Comparison of ENCODE assay signal across 8 cellular contexts in genomic region chr13:97367427-97367826, GRCh38.
DNase-seq lines count a peak whose midpoint lies in the region; ATAC-seq and TF ChIP-seq lines count a peak whose summit lies in the region.

No MANE protein-coding gene starts in this region.

- peaks cover 0 to 26% of the 10 kb centered on the region in 2 donors for H3K36me3 ChIP-seq in adrenal gland (replicated peaks in 1 of 2)
- H3K36me3 ChIP-seq in kidney epithelial cell (ENCODE audit: control insufficient read depth, insufficient read depth, low read length): no peaks in the 10 kb centered on the region

- H3K4me1 ChIP-seq in adrenal gland (replicated peaks in 1 of 2): peaks cover 9 to 30% of the 10 kb centered on the region in 2 donors

- no peak for TF ChIP-seq CTCF in adrenal gland (IDR thresholded peaks at IDR 0.05)
- no peak for TF ChIP-seq CTCF in kidney epithelial cell (IDR thresholded peaks at IDR 0.05; ENCODE audit: insufficient read depth, low read length, poor library complexity, severe bottlenecking)
- TF ChIP-seq CTCF in GM10248 (IDR thresholded peaks at IDR 0.05; ENCODE audit: control extremely low read depth, extremely low read depth, low read depth, missing control alignments): no peak

- 35 to 48% (median 40%) methylated on average over 8 of the region's 8 CpGs for WGBS in adrenal gland, 4 donors

- no peak for TF ChIP-seq POLR2A in adrenal gland (IDR thresholded peaks at IDR 0.05)

- no peaks in the 10 kb centered on the region for H3K27me3 ChIP-seq in adrenal gland
- no peaks in the 10 kb centered on the region for H3K27me3 ChIP-seq in kidney epithelial cell (ENCODE audit: control insufficient read depth, insufficient read depth, low read length)

- ATAC-seq in GM21529 (IDR thresholded peaks at IDR 0.05; ENCODE audit: unreplicated experiment) (peak; percentile 30), GM21390 (IDR thresholded peaks at IDR 0.05; ENCODE audit: unreplicated experiment) (no peak)

- no peaks in the 10 kb centered on the region for H3K9me3 ChIP-seq in adrenal gland (replicated peaks in 1 of 3)

- DNase-seq in adrenal gland: peak in 5 of 7 donors; percentile 50 to 65 (median 51)
- DNase-seq in kidney epithelial cell (ENCODE audit: low read depth): peak; percentile 85
- peak; percentile 70 for DNase-seq in stromal cell of bone marrow (ENCODE audit: low read depth)
- no peak for DNase-seq in NCI-H1930 (lab: John Stamatoyannopoulos, UW)
- no peak for DNase-seq in GM10248 (ENCODE audit: extremely low spot score)
- no peak for DNase-seq in NCI-H2171 (lab: John Stamatoyannopoulos, UW)

- CTCF ChIA-PET in GM10248 (lab: Yijun Ruan, JAX): interaction anchor here (0.7 to 13.5 kb wide), 6 partner anchors 8 to 256 kb away, joined by 3 to 237 read pairs (median 4); no protein-coding TSS in a partner anchor

- peak overlapping the region in 3 of 5 donors; percentile 14 to 67 (median 55) for H3K27ac ChIP-seq in adrenal gland

- H3K4me3 ChIP-seq in adrenal gland: no peak overlapping the region
- no peak overlapping the region for H3K4me3 ChIP-seq in kidney epithelial cell (ENCODE audit: low read depth, low read length)

- POLR2A ChIA-PET in GM10248 (lab: Yijun Ruan, JAX): no interaction called here

- intact Hi-C loops in adrenal gland (cut with DNase I): loop anchor here in 1 of 2 donors (10.0 kb wide), 1 partner anchor 333 kb away; no protein-coding TSS in a partner anchor

Comparison
In these comparisons a context has a peak if more than half of its experiments do, and no peak if none do; other contexts are left out.
1. DNase-seq: peak in adrenal gland (5 of 7), kidney epithelial cell (single experiment) and stromal cell of bone marrow (single experiment); none in NCI-H1930 (0 of 2), GM10248 (single experiment) and NCI-H2171 (single experiment).